1 cellular context compared by ENCODE assay signal in genomic region chr19:2923510-2923909, GRCh38.
TF ChIP-seq lines count a peak whose summit lies in the region.

No MANE protein-coding gene starts in this region.

TF ChIP-seq in SK-N-SH treated with all-trans-retinoic acid at 6 μM for 48 hours, 23 proteins besides CTCF, POLR2A, EP300 and RAD21 (continued from another document):
- TF ChIP-seq POU6F1 (CRISPR knock-in tag; IDR thresholded peaks at IDR 0.05; ENCODE audit: borderline replicate concordance, low read depth), result no peak
